ENCODE assay signal across 7 cellular contexts in the genomic region with DNA sequence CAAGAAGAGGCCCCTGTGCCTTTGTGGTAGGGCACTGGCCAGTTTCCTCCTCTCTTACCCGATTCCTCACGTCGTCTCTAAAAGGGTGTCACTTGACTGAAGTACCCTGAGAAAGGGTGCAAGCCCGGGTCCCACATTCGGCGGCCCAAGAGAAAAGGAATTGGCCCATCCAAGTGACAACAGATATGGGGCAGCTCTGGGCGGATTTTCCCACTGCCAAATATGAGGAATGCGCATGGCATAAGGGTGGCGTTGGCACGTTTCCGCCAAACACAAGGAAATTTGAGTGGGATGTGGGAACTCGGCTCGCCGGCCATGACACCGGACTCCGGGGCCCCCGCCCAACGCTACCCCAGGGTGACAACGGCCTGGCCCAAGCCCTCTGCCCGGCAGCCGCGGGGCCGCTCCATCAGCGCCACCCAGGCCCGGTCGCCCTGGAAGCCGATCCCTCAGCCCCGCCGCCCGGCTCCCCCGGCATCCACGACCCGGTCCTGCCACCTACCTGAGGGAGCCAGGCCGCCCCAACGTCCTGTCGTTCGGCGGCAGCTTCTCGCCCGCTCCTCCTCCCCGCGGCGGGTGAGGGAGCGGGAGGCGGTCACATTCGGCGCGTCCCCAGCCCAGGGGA. TPM values are rescaled to one million over a fixed set of nuclear protein-coding genes. Genes with fewer than 3 reads are reported as not detected.
DNase-seq lines count a peak whose midpoint lies in the region; ATAC-seq and TF ChIP-seq lines count a peak whose summit lies in the region.

No MANE protein-coding gene starts in this region.

- no peaks in the 10 kb centered on the region for H3K27me3 ChIP-seq in osteoblast (ENCODE audit: insufficient read depth, low read length)

- H4K20me1 ChIP-seq in osteoblast (ENCODE audit: insufficient read depth, low read length) = peaks cover 37% of the 10 kb centered on the region

- TF ChIP-seq CTCF in GM12875 (IDR thresholded peaks at IDR 0.05; ENCODE audit: borderline replicate concordance, insufficient read depth, low read depth, low read length) (no peak), osteoblast (IDR thresholded peaks at IDR 0.05; ENCODE audit: extremely low read depth, low read depth, low read length) (no peak)

- no peaks in the 10 kb centered on the region for H3K36me3 ChIP-seq in osteoblast (ENCODE audit: insufficient read depth, low read length)

- H3K79me2 ChIP-seq in osteoblast (ENCODE audit: insufficient read depth, low read length) = peaks cover 52% of the 10 kb centered on the region

- ATAC-seq in GM21786 (IDR thresholded peaks at IDR 0.05; ENCODE audit: unreplicated experiment) = peak; percentile 23

- no peaks in the 10 kb centered on the region for H3K9me3 ChIP-seq in osteoblast (ENCODE audit: low read depth, low read length)

- H3K4me3 ChIP-seq in GM12875 (ENCODE audit: low read depth, low read length) (peak overlapping the region; percentile 93), osteoblast (ENCODE audit: insufficient read depth, low read length) (peak overlapping the region; percentile 96)

- peak overlapping the region; percentile 83 for H2AFZ ChIP-seq in osteoblast (ENCODE audit: low read length)

- peaks cover 41% of the 10 kb centered on the region for H3K4me1 ChIP-seq in osteoblast (ENCODE audit: insufficient read depth, low read length)

- H3K4me2 ChIP-seq in osteoblast (ENCODE audit: insufficient read depth, low read length) = peak overlapping the region; percentile 100

- peak overlapping the region; percentile 96 for H3K27ac ChIP-seq in osteoblast (ENCODE audit: low read depth, low read length)

- intact Hi-C loops in head of caudate nucleus (cut with DNase I) = loop anchor here (5.0 to 10.0 kb wide), 2 partner anchors 176 to 281 kb away; no protein-coding TSS in a partner anchor

- DNase-seq in LHCN-M2 (ENCODE audit: low read depth) (peak; percentile 57), head of caudate nucleus (peak in 40 of 42 donors; percentile 15 to 72 (median 44)), osteoblast (ENCODE audit: insufficient read length, low spot score, missing footprints) (peak; percentile 73), NCI-H1436 (lab: John Stamatoyannopoulos, UW) (no peak)
- DNase-seq in activated gamma-delta T cell treated with anti-CD3 and anti-CD28 coated beads, Interleukin-2, amount 50 U/mL, for 16 hours (ENCODE audit: low read depth) = peak; percentile 31

RNA-seq across cellular contexts. Expression of a gene that starts 0.5 kb away (rescaled TPM):
- total RNA-seq in LHCN-M2 (2014; rRNA removed) (115 and 120 TPM in 2 replicates), osteoblast (107 and 118 TPM in 2 replicates)
- 66.9 TPM for polyA plus RNA-seq in LHCN-M2 (2012)
